ENCODE assay signal across 1 cellular context in genomic region chr12:32148372-32148771, GRCh38.
TF ChIP-seq lines count a peak whose summit lies in the region.

No MANE protein-coding gene starts in this region.

TF ChIP-seq in GM23338, 12 proteins besides CTCF, POLR2A, EP300 and RAD21 (continued from another document):
- no peak for TF ChIP-seq ZNF462 (CRISPR knock-in tag; IDR thresholded peaks at IDR 0.05)
- TF ChIP-seq ZNF331 (CRISPR knock-in tag; IDR thresholded peaks at IDR 0.05; ENCODE audit: low read depth), result no peak
- TF ChIP-seq ZNF114 (CRISPR knock-in tag; IDR thresholded peaks at IDR 0.05), result no peak
- no peak for TF ChIP-seq EZH2 (IDR thresholded peaks at IDR 0.05; ENCODE audit: low read depth, unreplicated experiment)
- no peak for TF ChIP-seq CREB1 (CRISPR knock-in tag; IDR thresholded peaks at IDR 0.05; ENCODE audit: low read depth)
- no peak for TF ChIP-seq ETS1 (IDR thresholded peaks at IDR 0.05)
- TF ChIP-seq EZH2phosphoT487 (IDR thresholded peaks at IDR 0.05; ENCODE audit: unreplicated experiment), result no peak
- TF ChIP-seq, protein P1, sequence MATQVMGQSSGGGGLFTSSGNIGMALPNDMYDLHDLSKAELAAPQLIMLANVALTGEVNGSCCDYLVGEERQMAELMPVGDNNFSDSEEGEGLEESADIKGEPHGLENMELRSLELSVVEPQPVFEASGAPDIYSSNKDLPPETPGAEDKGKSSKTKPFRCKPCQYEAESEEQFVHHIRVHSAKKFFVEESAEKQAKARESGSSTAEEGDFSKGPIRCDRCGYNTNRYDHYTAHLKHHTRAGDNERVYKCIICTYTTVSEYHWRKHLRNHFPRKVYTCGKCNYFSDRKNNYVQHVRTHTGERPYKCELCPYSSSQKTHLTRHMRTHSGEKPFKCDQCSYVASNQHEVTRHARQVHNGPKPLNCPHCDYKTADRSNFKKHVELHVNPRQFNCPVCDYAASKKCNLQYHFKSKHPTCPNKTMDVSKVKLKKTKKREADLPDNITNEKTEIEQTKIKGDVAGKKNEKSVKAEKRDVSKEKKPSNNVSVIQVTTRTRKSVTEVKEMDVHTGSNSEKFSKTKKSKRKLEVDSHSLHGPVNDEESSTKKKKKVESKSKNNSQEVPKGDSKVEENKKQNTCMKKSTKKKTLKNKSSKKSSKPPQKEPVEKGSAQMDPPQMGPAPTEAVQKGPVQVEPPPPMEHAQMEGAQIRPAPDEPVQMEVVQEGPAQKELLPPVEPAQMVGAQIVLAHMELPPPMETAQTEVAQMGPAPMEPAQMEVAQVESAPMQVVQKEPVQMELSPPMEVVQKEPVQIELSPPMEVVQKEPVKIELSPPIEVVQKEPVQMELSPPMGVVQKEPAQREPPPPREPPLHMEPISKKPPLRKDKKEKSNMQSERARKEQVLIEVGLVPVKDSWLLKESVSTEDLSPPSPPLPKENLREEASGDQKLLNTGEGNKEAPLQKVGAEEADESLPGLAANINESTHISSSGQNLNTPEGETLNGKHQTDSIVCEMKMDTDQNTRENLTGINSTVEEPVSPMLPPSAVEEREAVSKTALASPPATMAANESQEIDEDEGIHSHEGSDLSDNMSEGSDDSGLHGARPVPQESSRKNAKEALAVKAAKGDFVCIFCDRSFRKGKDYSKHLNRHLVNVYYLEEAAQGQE (IDR thresholded peaks at IDR 0.05; ENCODE audit: unreplicated experiment), result no peak
